In genomic region chr2:193114827-193115226, GRCh38 we compare ENCODE assay signal across 33 cellular contexts.
"Had no signal": no experiment of that assay in that cellular context is flagged by ENCODE, and none has a peak within 500 bp of the region (broad histone marks: within the 10 kb centered on the region; RNA-seq: fewer than 3 reads in every experiment).

No MANE protein-coding gene starts in this region.

- H3K79me2 ChIP-seq: parathyroid adenoma had no signal

- H3K9me3 ChIP-seq: neutrophil, ovary, psoas muscle, spleen, suprapubic skin, testis, tibial artery, transverse colon, upper lobe of right lung, uterus had no signal

- H3K4me1 Mint-ChIP-seq: naive thymus-derived CD8-positive, alpha-beta T cell; nephron progenitor cell; neural crest cell; stimulated activated memory B cell treated with anti-CD40 and anti-IgM and Interleukin-4, amounts not matched to agents 10 μg/mL and 1 μg/mL and 100 μg/mL, for 72 hours; stimulated activated naive CD8-positive, alpha-beta T cell treated with anti-CD3 and anti-CD28 coated beads, Interleukin-15, amount 100 ng/mL, for 72 hours had no signal

- H3K27ac Mint-ChIP-seq: naive thymus-derived CD8-positive, alpha-beta T cell; natural killer cell treated with Interleukin-12 subunit alpha and Interleukin-12 subunit beta and Interleukin-15 and Interleukin-18, amount 100 ng/mL, for 72 hours; nephron progenitor cell; progenitor cell of endocrine pancreas; stimulated activated memory B cell treated with anti-CD40 and anti-IgM and Interleukin-4, amounts not matched to agents 10 μg/mL and 1 μg/mL and 100 μg/mL, for 72 hours; stimulated activated naive CD8-positive, alpha-beta T cell treated with anti-CD3 and anti-CD28 coated beads, Interleukin-15, amount 100 ng/mL, for 72 hours; type B pancreatic cell had no signal

- H3K27ac ChIP-seq: neutrophil, ovary, parathyroid adenoma, psoas muscle, skin epidermis, spleen, suprapubic skin, testis, tibial artery, transverse colon, upper lobe of right lung, uterus had no signal

- H3K27me3 ChIP-seq: neutrophil, ovary, spleen, suprapubic skin, testis, tibial artery, transverse colon, upper lobe of right lung, uterus had no signal

- H3K36me3 ChIP-seq: neutrophil, ovary, spleen, suprapubic skin, tibial artery, transverse colon, upper lobe of right lung, uterus had no signal

- H3K4me1 ChIP-seq: parathyroid adenoma, psoas muscle, spleen, suprapubic skin, testis, tibial artery, transverse colon, upper lobe of right lung, uterus had no signal

- H3K36me3 Mint-ChIP-seq: naive thymus-derived CD8-positive, alpha-beta T cell; natural killer cell treated with Interleukin-12 subunit alpha and Interleukin-12 subunit beta and Interleukin-15 and Interleukin-18, amount 100 ng/mL, for 72 hours; stimulated activated memory B cell treated with anti-CD40 and anti-IgM and Interleukin-4, amounts not matched to agents 10 μg/mL and 1 μg/mL and 100 μg/mL, for 72 hours; type B pancreatic cell had no signal

- H3K4me3 Mint-ChIP-seq: naive thymus-derived CD8-positive, alpha-beta T cell; natural killer cell treated with Interleukin-12 subunit alpha and Interleukin-12 subunit beta and Interleukin-15 and Interleukin-18, amount 100 ng/mL, for 72 hours; nephron progenitor cell; neural crest cell; stimulated activated memory B cell treated with anti-CD40 and anti-IgM and Interleukin-4, amounts not matched to agents 10 μg/mL and 1 μg/mL and 100 μg/mL, for 72 hours; stimulated activated naive CD8-positive, alpha-beta T cell treated with anti-CD3 and anti-CD28 coated beads, Interleukin-15, amount 100 ng/mL, for 72 hours; type B pancreatic cell had no signal

- H3K9ac ChIP-seq: parathyroid adenoma had no signal

- H3K4me3 ChIP-seq: ovary, psoas muscle, skin epidermis, smooth muscle cell, spleen, suprapubic skin, testis, tibial artery, transverse colon, upper lobe of right lung, uterus had no signal

- H2AFZ ChIP-seq: parathyroid adenoma had no signal

- H3K4me2 ChIP-seq: smooth muscle cell had no signal

- H3K27me3 Mint-ChIP-seq: naive thymus-derived CD8-positive, alpha-beta T cell; natural killer cell treated with Interleukin-12 subunit alpha and Interleukin-12 subunit beta and Interleukin-15 and Interleukin-18, amount 100 ng/mL, for 72 hours; progenitor cell of endocrine pancreas; stimulated activated memory B cell treated with anti-CD40 and anti-IgM and Interleukin-4, amounts not matched to agents 10 μg/mL and 1 μg/mL and 100 μg/mL, for 72 hours; stimulated activated naive CD8-positive, alpha-beta T cell treated with anti-CD3 and anti-CD28 coated beads, Interleukin-15, amount 100 ng/mL, for 72 hours; type B pancreatic cell had no signal

- ATAC-seq: naive thymus-derived CD8-positive, alpha-beta T cell; natural killer cell treated with Interleukin-12 subunit alpha and Interleukin-12 subunit beta and Interleukin-15 and Interleukin-18, amount 100 ng/mL, for 72 hours; psoas muscle; right cardiac atrium; sciatic nerve; stimulated activated memory B cell treated with anti-CD40 and anti-IgM and Interleukin-4, amounts not matched to agents 10 μg/mL and 1 μg/mL and 100 μg/mL, for 72 hours; stimulated activated naive CD8-positive, alpha-beta T cell treated with anti-CD3 and anti-CD28 coated beads, Interleukin-15, amount 100 ng/mL, for 72 hours; stimulated activated naive CD8-positive, alpha-beta T cell treated with anti-CD3 and anti-CD28 coated beads, Interleukin-15, Interleukin-2, amounts not matched to agents 100 U/mL and 50 U/mL, for 24 hours; upper lobe of right lung had no signal

- H3K9me3 Mint-ChIP-seq: naive thymus-derived CD8-positive, alpha-beta T cell; natural killer cell treated with Interleukin-12 subunit alpha and Interleukin-12 subunit beta and Interleukin-15 and Interleukin-18, amount 100 ng/mL, for 72 hours; nephron progenitor cell; neural crest cell; stimulated activated memory B cell treated with anti-CD40 and anti-IgM and Interleukin-4, amounts not matched to agents 10 μg/mL and 1 μg/mL and 100 μg/mL, for 72 hours; stimulated activated naive CD8-positive, alpha-beta T cell treated with anti-CD3 and anti-CD28 coated beads, Interleukin-15, amount 100 ng/mL, for 72 hours; type B pancreatic cell had no signal

- DNase-seq: naive thymus-derived CD8-positive, alpha-beta T cell; nephron progenitor cell; nucleus accumbens; ovary; posterior cingulate gyrus; psoas muscle; right cardiac atrium; spleen; stimulated activated CD4-positive, alpha-beta T cell treated with anti-CD3 and anti-CD28 coated beads, Interleukin-12 subunit alpha, Interleukin-12 subunit beta, amount 100 ng/mL, for 4 hours; stimulated activated CD4-positive, alpha-beta T cell treated with anti-CD3 and anti-CD28 coated beads, Interleukin-1b, Interleukin-23, amount 100 ng/mL, for 48 hours; stimulated activated CD4-positive, alpha-beta T cell treated with anti-CD3 and anti-CD28 coated beads, Interleukin-4, amount 100 ng/mL, for 1 hour; stimulated activated CD4-positive, alpha-beta T cell treated with anti-CD3 and anti-CD28 coated beads, Interleukin-4, amount 100 ng/mL, for 4 hours; stimulated activated CD8-positive, alpha-beta memory T cell treated with anti-CD3 and anti-CD28 coated beads, Interleukin-4, amount 100 ng/mL, for 48 hours; stimulated activated naive CD4-positive, alpha-beta T cell; stimulated activated naive CD8-positive, alpha-beta T cell treated with anti-CD3 and anti-CD28 coated beads, Interleukin-15, amount 100 ng/mL, for 72 hours; stimulated activated naive CD8-positive, alpha-beta T cell treated with anti-CD3 and anti-CD28 coated beads, Interleukin-15, Interleukin-2, amounts not matched to agents 100 U/mL and 50 U/mL, for 24 hours; substantia nigra; testis; tibial artery; transverse colon; upper lobe of right lung; uterus had no signal
